1 cellular context compared by ENCODE assay signal in the genomic region with DNA sequence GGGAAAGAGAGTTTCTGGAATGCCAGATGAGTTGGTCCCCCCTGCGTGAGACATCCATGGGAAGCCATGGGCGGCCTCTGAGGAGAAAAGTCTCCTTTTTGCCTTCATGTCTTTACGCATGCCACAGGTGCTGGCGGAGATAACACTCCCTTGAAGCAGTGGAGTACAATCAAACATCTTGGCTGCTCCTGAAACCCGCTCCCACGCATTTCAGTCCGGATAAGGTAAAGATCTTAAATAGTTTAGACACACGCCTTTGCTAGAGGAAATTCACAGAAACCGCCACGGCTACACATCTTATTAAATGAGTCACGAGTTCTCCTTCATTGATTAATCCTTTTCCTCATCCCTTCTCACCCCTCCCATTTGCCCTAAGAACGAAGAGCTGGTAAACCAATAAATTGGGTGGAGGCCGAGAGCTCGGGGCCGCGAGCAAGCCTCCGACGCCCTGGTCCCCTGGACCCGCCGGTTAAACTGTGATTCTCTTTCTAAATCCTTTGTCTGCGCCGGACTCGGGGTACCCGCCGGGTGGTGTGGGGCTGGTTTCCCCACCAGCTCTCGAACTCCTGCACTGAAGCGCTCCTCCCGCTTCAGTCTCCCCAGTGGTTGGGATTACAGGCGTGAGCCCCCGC.
TF ChIP-seq lines count a peak whose summit lies in the region.

No MANE protein-coding gene starts in this region.

TF ChIP-seq in K562, 482 proteins besides CTCF, POLR2A, EP300 and RAD21 (continued from another document and continues in another):
- TF ChIP-seq, protein P1, sequence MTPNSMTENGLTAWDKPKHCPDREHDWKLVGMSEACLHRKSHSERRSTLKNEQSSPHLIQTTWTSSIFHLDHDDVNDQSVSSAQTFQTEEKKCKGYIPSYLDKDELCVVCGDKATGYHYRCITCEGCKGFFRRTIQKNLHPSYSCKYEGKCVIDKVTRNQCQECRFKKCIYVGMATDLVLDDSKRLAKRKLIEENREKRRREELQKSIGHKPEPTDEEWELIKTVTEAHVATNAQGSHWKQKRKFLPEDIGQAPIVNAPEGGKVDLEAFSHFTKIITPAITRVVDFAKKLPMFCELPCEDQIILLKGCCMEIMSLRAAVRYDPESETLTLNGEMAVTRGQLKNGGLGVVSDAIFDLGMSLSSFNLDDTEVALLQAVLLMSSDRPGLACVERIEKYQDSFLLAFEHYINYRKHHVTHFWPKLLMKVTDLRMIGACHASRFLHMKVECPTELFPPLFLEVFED (CRISPR knock-in tag; conservative IDR thresholded peaks at IDR 0.05): no peak
- TF ChIP-seq, protein P2, sequence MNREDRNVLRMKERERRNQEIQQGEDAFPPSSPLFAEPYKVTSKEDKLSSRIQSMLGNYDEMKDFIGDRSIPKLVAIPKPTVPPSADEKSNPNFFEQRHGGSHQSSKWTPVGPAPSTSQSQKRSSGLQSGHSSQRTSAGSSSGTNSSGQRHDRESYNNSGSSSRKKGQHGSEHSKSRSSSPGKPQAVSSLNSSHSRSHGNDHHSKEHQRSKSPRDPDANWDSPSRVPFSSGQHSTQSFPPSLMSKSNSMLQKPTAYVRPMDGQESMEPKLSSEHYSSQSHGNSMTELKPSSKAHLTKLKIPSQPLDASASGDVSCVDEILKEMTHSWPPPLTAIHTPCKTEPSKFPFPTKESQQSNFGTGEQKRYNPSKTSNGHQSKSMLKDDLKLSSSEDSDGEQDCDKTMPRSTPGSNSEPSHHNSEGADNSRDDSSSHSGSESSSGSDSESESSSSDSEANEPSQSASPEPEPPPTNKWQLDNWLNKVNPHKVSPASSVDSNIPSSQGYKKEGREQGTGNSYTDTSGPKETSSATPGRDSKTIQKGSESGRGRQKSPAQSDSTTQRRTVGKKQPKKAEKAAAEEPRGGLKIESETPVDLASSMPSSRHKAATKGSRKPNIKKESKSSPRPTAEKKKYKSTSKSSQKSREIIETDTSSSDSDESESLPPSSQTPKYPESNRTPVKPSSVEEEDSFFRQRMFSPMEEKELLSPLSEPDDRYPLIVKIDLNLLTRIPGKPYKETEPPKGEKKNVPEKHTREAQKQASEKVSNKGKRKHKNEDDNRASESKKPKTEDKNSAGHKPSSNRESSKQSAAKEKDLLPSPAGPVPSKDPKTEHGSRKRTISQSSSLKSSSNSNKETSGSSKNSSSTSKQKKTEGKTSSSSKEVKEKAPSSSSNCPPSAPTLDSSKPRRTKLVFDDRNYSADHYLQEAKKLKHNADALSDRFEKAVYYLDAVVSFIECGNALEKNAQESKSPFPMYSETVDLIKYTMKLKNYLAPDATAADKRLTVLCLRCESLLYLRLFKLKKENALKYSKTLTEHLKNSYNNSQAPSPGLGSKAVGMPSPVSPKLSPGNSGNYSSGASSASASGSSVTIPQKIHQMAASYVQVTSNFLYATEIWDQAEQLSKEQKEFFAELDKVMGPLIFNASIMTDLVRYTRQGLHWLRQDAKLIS (CRISPR knock-in tag; IDR thresholded peaks at IDR 0.05): 0 out of 2 replicates have a peak, but pooled peaks have one; percentile 36
- TF ChIP-seq TARDBP (IDR thresholded peaks at IDR 0.05): no peak
- no peak for TF ChIP-seq POLR2AphosphoS2 (IDR thresholded peaks at IDR 0.05; ENCODE audit: low read length)
- no peak for TF ChIP-seq TAF15 (IDR thresholded peaks at IDR 0.05; ENCODE audit: low read depth, low read length)
- TF ChIP-seq, protein P3, sequence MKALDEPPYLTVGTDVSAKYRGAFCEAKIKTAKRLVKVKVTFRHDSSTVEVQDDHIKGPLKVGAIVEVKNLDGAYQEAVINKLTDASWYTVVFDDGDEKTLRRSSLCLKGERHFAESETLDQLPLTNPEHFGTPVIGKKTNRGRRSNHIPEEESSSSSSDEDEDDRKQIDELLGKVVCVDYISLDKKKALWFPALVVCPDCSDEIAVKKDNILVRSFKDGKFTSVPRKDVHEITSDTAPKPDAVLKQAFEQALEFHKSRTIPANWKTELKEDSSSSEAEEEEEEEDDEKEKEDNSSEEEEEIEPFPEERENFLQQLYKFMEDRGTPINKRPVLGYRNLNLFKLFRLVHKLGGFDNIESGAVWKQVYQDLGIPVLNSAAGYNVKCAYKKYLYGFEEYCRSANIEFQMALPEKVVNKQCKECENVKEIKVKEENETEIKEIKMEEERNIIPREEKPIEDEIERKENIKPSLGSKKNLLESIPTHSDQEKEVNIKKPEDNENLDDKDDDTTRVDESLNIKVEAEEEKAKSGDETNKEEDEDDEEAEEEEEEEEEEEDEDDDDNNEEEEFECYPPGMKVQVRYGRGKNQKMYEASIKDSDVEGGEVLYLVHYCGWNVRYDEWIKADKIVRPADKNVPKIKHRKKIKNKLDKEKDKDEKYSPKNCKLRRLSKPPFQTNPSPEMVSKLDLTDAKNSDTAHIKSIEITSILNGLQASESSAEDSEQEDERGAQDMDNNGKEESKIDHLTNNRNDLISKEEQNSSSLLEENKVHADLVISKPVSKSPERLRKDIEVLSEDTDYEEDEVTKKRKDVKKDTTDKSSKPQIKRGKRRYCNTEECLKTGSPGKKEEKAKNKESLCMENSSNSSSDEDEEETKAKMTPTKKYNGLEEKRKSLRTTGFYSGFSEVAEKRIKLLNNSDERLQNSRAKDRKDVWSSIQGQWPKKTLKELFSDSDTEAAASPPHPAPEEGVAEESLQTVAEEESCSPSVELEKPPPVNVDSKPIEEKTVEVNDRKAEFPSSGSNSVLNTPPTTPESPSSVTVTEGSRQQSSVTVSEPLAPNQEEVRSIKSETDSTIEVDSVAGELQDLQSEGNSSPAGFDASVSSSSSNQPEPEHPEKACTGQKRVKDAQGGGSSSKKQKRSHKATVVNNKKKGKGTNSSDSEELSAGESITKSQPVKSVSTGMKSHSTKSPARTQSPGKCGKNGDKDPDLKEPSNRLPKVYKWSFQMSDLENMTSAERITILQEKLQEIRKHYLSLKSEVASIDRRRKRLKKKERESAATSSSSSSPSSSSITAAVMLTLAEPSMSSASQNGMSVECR (CRISPR knock-in tag; IDR thresholded peaks at IDR 0.05): no peak
- TF ChIP-seq ARNT (IDR thresholded peaks at IDR 0.05): peak in 1 of 2 experiments; percentile 92; a peak in 3 of 4 replicates
- TF ChIP-seq NFATC3 (IDR thresholded peaks at IDR 0.05): no peak
- no peak for TF ChIP-seq ELF2 (CRISPR knock-in tag; IDR thresholded peaks at IDR 0.05)
- TF ChIP-seq CEBPG (CRISPR knock-in tag; IDR thresholded peaks at IDR 0.05): 0 out of 2 replicates have a peak, but pooled peaks have one; percentile 13
- TF ChIP-seq CEBPG (tag; conservative IDR thresholded peaks at IDR 0.05 in 1 of 2, IDR thresholded peaks at IDR 0.05 in 1 of 2): no peak
- TF ChIP-seq LEF1 (IDR thresholded peaks at IDR 0.05): peak; percentile 91
- TF ChIP-seq NR2C2 (CRISPR knock-in tag; IDR thresholded peaks at IDR 0.05): no peak
- TF ChIP-seq NR2C2 (tag; IDR thresholded peaks at IDR 0.05): no peak
- TF ChIP-seq, protein P4, sequence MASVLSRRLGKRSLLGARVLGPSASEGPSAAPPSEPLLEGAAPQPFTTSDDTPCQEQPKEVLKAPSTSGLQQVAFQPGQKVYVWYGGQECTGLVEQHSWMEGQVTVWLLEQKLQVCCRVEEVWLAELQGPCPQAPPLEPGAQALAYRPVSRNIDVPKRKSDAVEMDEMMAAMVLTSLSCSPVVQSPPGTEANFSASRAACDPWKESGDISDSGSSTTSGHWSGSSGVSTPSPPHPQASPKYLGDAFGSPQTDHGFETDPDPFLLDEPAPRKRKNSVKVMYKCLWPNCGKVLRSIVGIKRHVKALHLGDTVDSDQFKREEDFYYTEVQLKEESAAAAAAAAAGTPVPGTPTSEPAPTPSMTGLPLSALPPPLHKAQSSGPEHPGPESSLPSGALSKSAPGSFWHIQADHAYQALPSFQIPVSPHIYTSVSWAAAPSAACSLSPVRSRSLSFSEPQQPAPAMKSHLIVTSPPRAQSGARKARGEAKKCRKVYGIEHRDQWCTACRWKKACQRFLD (CRISPR knock-in tag; IDR thresholded peaks at IDR 0.05): peak; percentile 71
- no peak for TF ChIP-seq JUN (IDR thresholded peaks at IDR 0.05; ENCODE audit: borderline replicate concordance, low read depth, low read length)
- TF ChIP-seq JUN (CRISPR knock-in tag; IDR thresholded peaks at IDR 0.05; ENCODE audit: borderline replicate concordance): 0 out of 2 replicates have a peak, but pooled peaks have one; percentile 47
- peak; percentile 76 for TF ChIP-seq FOSL1 (tag; conservative IDR thresholded peaks at IDR 0.05)
- TF ChIP-seq ETS2 (tag; IDR thresholded peaks at IDR 0.05; ENCODE audit: borderline replicate concordance, poor library complexity, severe bottlenecking): no peak
- TF ChIP-seq, protein P5, sequence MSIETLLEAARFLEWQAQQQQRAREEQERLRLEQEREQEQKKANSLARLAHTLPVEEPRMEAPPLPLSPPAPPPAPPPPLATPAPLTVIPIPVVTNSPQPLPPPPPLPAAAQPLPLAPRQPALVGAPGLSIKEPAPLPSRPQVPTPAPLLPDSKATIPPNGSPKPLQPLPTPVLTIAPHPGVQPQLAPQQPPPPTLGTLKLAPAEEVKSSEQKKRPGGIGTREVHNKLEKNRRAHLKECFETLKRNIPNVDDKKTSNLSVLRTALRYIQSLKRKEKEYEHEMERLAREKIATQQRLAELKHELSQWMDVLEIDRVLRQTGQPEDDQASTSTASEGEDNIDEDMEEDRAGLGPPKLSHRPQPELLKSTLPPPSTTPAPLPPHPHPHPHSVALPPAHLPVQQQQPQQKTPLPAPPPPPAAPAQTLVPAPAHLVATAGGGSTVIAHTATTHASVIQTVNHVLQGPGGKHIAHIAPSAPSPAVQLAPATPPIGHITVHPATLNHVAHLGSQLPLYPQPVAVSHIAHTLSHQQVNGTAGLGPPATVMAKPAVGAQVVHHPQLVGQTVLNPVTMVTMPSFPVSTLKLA (conservative IDR thresholded peaks at IDR 0.05): 0 out of 4 replicates have a peak, but pooled peaks of 1 of the 2 experiments have one; percentile 29
- TF ChIP-seq, protein P6, sequence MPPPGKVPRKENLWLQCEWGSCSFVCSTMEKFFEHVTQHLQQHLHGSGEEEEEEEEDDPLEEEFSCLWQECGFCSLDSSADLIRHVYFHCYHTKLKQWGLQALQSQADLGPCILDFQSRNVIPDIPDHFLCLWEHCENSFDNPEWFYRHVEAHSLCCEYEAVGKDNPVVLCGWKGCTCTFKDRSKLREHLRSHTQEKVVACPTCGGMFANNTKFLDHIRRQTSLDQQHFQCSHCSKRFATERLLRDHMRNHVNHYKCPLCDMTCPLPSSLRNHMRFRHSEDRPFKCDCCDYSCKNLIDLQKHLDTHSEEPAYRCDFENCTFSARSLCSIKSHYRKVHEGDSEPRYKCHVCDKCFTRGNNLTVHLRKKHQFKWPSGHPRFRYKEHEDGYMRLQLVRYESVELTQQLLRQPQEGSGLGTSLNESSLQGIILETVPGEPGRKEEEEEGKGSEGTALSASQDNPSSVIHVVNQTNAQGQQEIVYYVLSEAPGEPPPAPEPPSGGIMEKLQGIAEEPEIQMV (tag; conservative IDR thresholded peaks at IDR 0.05; ENCODE audit: low read depth): no peak
- TF ChIP-seq CBX5 (IDR thresholded peaks at IDR 0.05; ENCODE audit: borderline replicate concordance, low read depth): peak; percentile 39; the same call in 1 of the 2 replicates
- no peak for TF ChIP-seq ZNF224 (CRISPR knock-in tag; IDR thresholded peaks at IDR 0.05)
- peak; percentile 88 for TF ChIP-seq NCOR1 (IDR thresholded peaks at IDR 0.05)
- TF ChIP-seq, protein P7, sequence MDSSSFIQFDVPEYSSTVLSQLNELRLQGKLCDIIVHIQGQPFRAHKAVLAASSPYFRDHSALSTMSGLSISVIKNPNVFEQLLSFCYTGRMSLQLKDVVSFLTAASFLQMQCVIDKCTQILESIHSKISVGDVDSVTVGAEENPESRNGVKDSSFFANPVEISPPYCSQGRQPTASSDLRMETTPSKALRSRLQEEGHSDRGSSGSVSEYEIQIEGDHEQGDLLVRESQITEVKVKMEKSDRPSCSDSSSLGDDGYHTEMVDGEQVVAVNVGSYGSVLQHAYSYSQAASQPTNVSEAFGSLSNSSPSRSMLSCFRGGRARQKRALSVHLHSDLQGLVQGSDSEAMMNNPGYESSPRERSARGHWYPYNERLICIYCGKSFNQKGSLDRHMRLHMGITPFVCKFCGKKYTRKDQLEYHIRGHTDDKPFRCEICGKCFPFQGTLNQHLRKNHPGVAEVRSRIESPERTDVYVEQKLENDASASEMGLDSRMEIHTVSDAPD (CRISPR knock-in tag; IDR thresholded peaks at IDR 0.05): no peak
- no peak for TF ChIP-seq PRMT5 (CRISPR knock-in tag; IDR thresholded peaks at IDR 0.05)
- TF ChIP-seq ZNF589 (CRISPR knock-in tag; IDR thresholded peaks at IDR 0.05; ENCODE audit: low read depth): 0 out of 2 replicates have a peak, but pooled peaks have one; percentile 33
- TF ChIP-seq ZNF146 (CRISPR knock-in tag; IDR thresholded peaks at IDR 0.05; ENCODE audit: unreplicated experiment): no peak
- peak; percentile 77 for TF ChIP-seq NFIC (IDR thresholded peaks at IDR 0.05)
- no peak for TF ChIP-seq CBX2 (IDR thresholded peaks at IDR 0.05; ENCODE audit: insufficient read depth, low read length, poor library complexity, severe bottlenecking)
- peak; percentile 90 for TF ChIP-seq EGR1 (conservative IDR thresholded peaks at IDR 0.05)
- TF ChIP-seq SMARCA4 (IDR thresholded peaks at IDR 0.05): peak; percentile 96
- peak; percentile 64 for TF ChIP-seq MTA3 (IDR thresholded peaks at IDR 0.05; ENCODE audit: borderline replicate concordance)
